ENCODE assay signal across 14 cellular contexts in the genomic region with DNA sequence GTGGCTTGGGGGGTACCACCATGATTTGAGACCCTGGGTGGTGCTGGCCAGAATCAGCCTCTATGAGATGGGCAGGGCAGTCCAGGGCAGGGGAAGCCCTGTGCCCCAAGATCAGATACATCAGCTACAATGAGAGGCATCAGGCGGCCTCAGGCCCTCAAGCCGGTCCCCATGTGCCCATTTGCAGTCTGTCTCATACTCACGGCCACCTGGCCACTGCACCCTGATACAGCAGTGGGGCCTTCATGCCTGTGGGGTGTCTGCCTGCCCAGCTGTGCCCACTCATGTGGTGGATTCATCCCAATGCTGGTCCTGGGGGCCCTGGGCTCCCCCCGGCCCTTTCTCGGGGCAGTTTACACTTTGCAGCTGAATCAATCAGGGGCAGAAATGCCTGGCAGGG. TPM values are rescaled to one million over a fixed set of nuclear protein-coding genes. Genes with fewer than 3 reads are reported as not detected.
DNase-seq lines count a peak whose midpoint lies in the region; ATAC-seq and TF ChIP-seq lines count a peak whose summit lies in the region.
"Had no signal": no experiment of that assay in that cellular context is flagged by ENCODE, and none has a peak within 500 bp of the region (broad histone marks: within the 10 kb centered on the region; RNA-seq: fewer than 3 reads in every experiment).

No MANE protein-coding gene starts in this region.

- H3K27ac ChIP-seq in ovary (peak overlapping the region; percentile 76 to 86), aorta (ENCODE audit: low read depth in 1 of 2, low read length in 2 of 2) (no peak overlapping the region), ascending aorta (no peak overlapping the region)

- H3K4me3 ChIP-seq in ovary, result no peak overlapping the region
- no peak overlapping the region for H3K4me3 ChIP-seq in aorta (ENCODE audit: low read length in 2 of 2)
- H3K4me3 ChIP-seq in ascending aorta, result no peak overlapping the region
- H3K4me3 ChIP-seq: BLaER1, Peyer's patch had no signal

- H3K9me3 ChIP-seq in ovary (no peaks in the 10 kb centered on the region), aorta (ENCODE audit: control insufficient read depth, low read length) (no peaks in the 10 kb centered on the region), ascending aorta (no peaks in the 10 kb centered on the region)
- H3K9me3 ChIP-seq: BLaER1, Peyer's patch had no signal

- TF ChIP-seq EP300 in ovary (IDR thresholded peaks at IDR 0.05), result no peak

- peak; percentile 32 for DNase-seq in Right ventricle myocardium superior
- no peak for DNase-seq in cardiac septum (ENCODE audit: low spot score)
- DNase-seq in left ventricle myocardium superior, result peak; percentile 20
- DNase-seq in ovary, result peak in 1 of 5 donors; percentile 49
- peak; percentile 34 to 59 for DNase-seq in aorta
- DNase-seq in NCI-H345 treated with DMSO at 0.1 percent for 48 hours (lab: John Stamatoyannopoulos, UW; ENCODE audit: unreplicated experiment), result no peak
- DNase-seq in SHP77 (lab: John Stamatoyannopoulos, UW), result no peak
- DNase-seq in ascending aorta (ENCODE audit: low spot score in 2 of 2), result no peak
- DNase-seq: activated T-cell treated with anti-CD3 and anti-CD28 coated beads, Interleukin-2, amount 50 U/mL, for 4 hours; GOT3; NCI-H2171; T-helper 9 cell had no signal

- intact Hi-C loops in Right ventricle myocardium superior (cut with DNase I) (no loop called here), cardiac septum (cut with DNase I) (no loop called here), left ventricle myocardium superior (cut with micrococcal nuclease) (no loop called here), ovary (cut with DNase I) (no loop called here), aorta (cut with DNase I) (no loop called here), ascending aorta (cut with DNase I) (no loop called here)

- no peak for ATAC-seq in Right ventricle myocardium superior (ENCODE audit: poor library complexity)
- ATAC-seq in left ventricle myocardium superior, result no peak
- ATAC-seq in aorta (ENCODE audit: low FRiP score), result no peak
- ATAC-seq: activated T-cell treated with anti-CD3 and anti-CD28 coated beads, Interleukin-2, amount 50 U/mL, for 4 hours had no signal

- H3K27me3 ChIP-seq in ovary (no peaks in the 10 kb centered on the region), aorta (ENCODE audit: control insufficient read depth in 1 of 2, insufficient read depth in 2 of 2, low read length in 1 of 2) (no peaks in the 10 kb centered on the region), ascending aorta (no peaks in the 10 kb centered on the region)
- H3K27me3 ChIP-seq: BLaER1, Peyer's patch had no signal

- TF ChIP-seq CTCF in ovary (IDR thresholded peaks at IDR 0.05) (no peak), ascending aorta (IDR thresholded peaks at IDR 0.05) (no peak)

- 78 to 89% (median 88%) methylated on average over 5 of the region's 5 CpGs for WGBS in ovary, 3 donors
- 90 to 93% methylated on average over 5 of the region's 5 CpGs for WGBS in aorta, 2 donors

- H3K36me3 ChIP-seq in ovary (no peaks in the 10 kb centered on the region), aorta (ENCODE audit: control insufficient read depth in 1 of 2, insufficient read depth in 2 of 2, low read length in 1 of 2) (no peaks in the 10 kb centered on the region), ascending aorta (no peaks in the 10 kb centered on the region)
- H3K36me3 ChIP-seq: BLaER1, Peyer's patch had no signal

- TF ChIP-seq POLR2A in ovary (IDR thresholded peaks at IDR 0.05), result no peak

- peaks cover 14% of the 10 kb centered on the region for H3K4me1 ChIP-seq in ovary (ENCODE audit: insufficient read depth)
- no peaks in the 10 kb centered on the region for H3K4me1 ChIP-seq in aorta (ENCODE audit: control insufficient read depth in 1 of 2, insufficient read depth in 2 of 2, low read length in 2 of 2)
- no peaks in the 10 kb centered on the region for H3K4me1 ChIP-seq in ascending aorta

RNA-seq across cellular contexts. Expression of a gene that starts 42.4 kb away (rescaled TPM):
- total RNA-seq in Right ventricle myocardium superior (0.35 TPM), cardiac septum (0.57 TPM), left ventricle myocardium superior (0.35 TPM), ovary (10 to 100 TPM in 1 of 7 donors, 1 to 10 TPM in 6; 3.9 to 11.5 (median 6.8) TPM), aorta (1 to 10 TPM; 2.3 to 5.4 TPM), ascending aorta (1.5 TPM)
- polyA plus RNA-seq in ovary (under 1 TPM; 0.43 to 0.52 TPM), aorta (under 1 TPM; 0.08 to 0.13 TPM)

Comparison
In these comparisons a context has a peak if more than half of its experiments do, and no peak if none do; other contexts are left out.
1. DNase-seq: peak in Right ventricle myocardium superior (single experiment), left ventricle myocardium superior (single experiment) and aorta (2 of 2); none in cardiac septum (single experiment), NCI-H345 treated with DMSO at 0.1 percent for 48 hours (single experiment), SHP77 (0 of 2) and ascending aorta (0 of 2).
2. H3K27ac ChIP-seq: peak in ovary (2 of 2); none in aorta (0 of 2) and ascending aorta (0 of 2).